12 cellular contexts compared by ENCODE assay signal in the genomic region with DNA sequence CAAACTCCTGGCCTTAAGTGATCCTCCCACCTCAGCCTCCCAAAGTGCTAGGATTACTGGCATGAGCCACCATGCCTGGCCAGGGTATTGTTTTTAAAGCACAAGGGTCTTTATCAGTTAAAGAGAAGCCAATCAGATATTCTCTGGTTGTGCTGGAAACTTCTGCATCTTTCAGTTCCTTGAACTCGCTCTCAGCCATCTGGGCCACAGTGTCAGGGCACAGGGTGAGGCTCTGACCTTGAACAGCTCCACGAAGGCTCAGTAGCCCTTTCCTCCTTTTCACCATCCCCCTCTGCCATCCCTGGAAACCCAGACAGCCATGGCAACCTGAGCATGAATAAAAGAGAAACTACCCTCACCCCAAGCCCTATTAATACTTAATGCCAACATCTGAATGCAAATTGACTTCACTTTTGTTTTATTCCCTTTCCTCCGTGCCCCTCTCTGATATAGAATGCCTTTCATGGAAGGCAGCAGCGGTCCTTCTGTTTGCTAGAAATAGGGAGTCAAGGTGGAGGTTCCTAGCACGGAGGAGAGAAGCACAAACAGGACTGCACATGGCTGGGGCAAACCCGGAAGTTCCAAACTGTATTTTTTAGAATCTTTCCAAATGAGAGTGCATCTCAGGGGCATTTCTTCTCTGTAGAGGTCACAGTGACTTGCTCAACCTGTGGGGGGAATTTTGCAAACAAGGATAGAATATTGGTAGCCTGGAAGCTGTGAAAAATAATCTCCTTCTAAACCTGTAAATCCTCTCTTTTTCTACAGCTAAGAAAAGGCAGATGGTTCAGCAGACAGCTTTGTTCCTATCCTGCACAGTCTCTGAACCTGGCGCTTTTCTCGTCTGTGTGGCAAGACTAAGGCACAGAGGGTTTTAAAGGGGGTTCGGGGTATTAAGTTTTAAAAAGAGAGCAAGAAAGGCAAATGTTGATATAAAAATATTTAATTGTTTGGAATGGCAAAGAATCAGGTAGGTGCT.
DNase-seq lines count a peak whose midpoint lies in the region; ATAC-seq and TF ChIP-seq lines count a peak whose summit lies in the region.
"Had no signal": no experiment of that assay in that cellular context is flagged by ENCODE, and none has a peak within 500 bp of the region (broad histone marks: within the 10 kb centered on the region; RNA-seq: fewer than 3 reads in every experiment).

No MANE protein-coding gene starts in this region.

- H2BK120ac ChIP-seq in H9 (ENCODE audit: low read depth, low read length, poor library complexity, severe bottlenecking), result no peak overlapping the region

- H3K18ac ChIP-seq in H9 (ENCODE audit: insufficient read length, low read depth, low read length), result no peak overlapping the region

- WGBS in H9 (ENCODE audit: extremely low coverage, insufficient read length, low lambda C conversion rate), result 100% methylated on average over 1 of the region's 9 CpGs

- H3K9me3 Mint-ChIP-seq in H9, result no peaks in the 10 kb centered on the region; a peak in 2 of 5 replicates

- H3K4me3 Mint-ChIP-seq in T-helper 17 cell, result no peak overlapping the region
- H3K4me3 Mint-ChIP-seq in H9, result no peak overlapping the region

- H3K9ac ChIP-seq in H9 (ENCODE audit: extremely low read depth, insufficient read length, low read length), result no peak overlapping the region

- no peak overlapping the region for H2BK5ac ChIP-seq in H9 (ENCODE audit: insufficient read length, low read length)

- TF ChIP-seq CTCF in H9 (conservative IDR thresholded peaks at IDR 0.05), result no peak

- no peak overlapping the region for H3K27ac ChIP-seq in H9 (ENCODE audit: insufficient read length, low read depth, low read length)
- H3K27ac ChIP-seq: ascending aorta, SJSA1 had no signal

- peaks cover 5% of the 10 kb centered on the region for H3K36me3 Mint-ChIP-seq in T-helper 17 cell (ENCODE audit: low read depth)
- H3K36me3 Mint-ChIP-seq in H9 (ENCODE audit: insufficient read depth in 1 of 3, low read depth in 3 of 3), result no peaks in the 10 kb centered on the region

- peaks cover 8% of the 10 kb centered on the region for H3K4me1 Mint-ChIP-seq in T-helper 17 cell
- H3K4me1 Mint-ChIP-seq in H9, result peaks cover 6 to 15% of the 10 kb centered on the region in 2 experiments; a peak in 3 of 4 replicates

- H3K4ac ChIP-seq in H9 (ENCODE audit: low read depth, low read length), result no peak overlapping the region

- H2BK15ac ChIP-seq in H9 (ENCODE audit: low read depth, low read length), result no peak overlapping the region

- no peaks in the 10 kb centered on the region for H3K23me2 ChIP-seq in H9 (ENCODE audit: insufficient read length, low read depth, low read length, poor library complexity, severe bottlenecking)

- H3K79me2 ChIP-seq in H9 (ENCODE audit: insufficient read depth, low read length), result no peaks in the 10 kb centered on the region

- no peaks in the 10 kb centered on the region for H3K4me1 ChIP-seq in H9 (ENCODE audit: insufficient read depth, low read length)
- H3K4me1 ChIP-seq: ascending aorta, SJSA1 had no signal

- H2AFZ ChIP-seq in H9 (ENCODE audit: low read length), result no peak overlapping the region

- peak overlapping the region; percentile 45 for H3K27ac Mint-ChIP-seq in T-helper 17 cell
- H3K27ac Mint-ChIP-seq in H9, result no peak overlapping the region

- no peak overlapping the region for H2AK5ac ChIP-seq in H9 (ENCODE audit: insufficient read length, low read length)

- H3K4me2 ChIP-seq in H9 (ENCODE audit: insufficient read depth, insufficient read length, low read length), result no peak overlapping the region

- no peaks in the 10 kb centered on the region for H3K79me1 ChIP-seq in H9 (ENCODE audit: insufficient read depth, low read depth, low read length, poor library complexity, severe bottlenecking)

- no peak overlapping the region for H3K14ac ChIP-seq in H9 (ENCODE audit: insufficient read depth, low read length)

- no peaks in the 10 kb centered on the region for H3K27me3 ChIP-seq in H9 (ENCODE audit: insufficient read depth, low read length)
- H3K27me3 ChIP-seq: ascending aorta, SJSA1 had no signal

- no peak for DNase-seq in T-helper 17 cell
- peak; percentile 19 for DNase-seq in renal cortical epithelial cell (ENCODE audit: low read depth)
- no peak for DNase-seq in H9
- DNase-seq: activated CD8-positive, alpha-beta memory T cell treated with anti-CD3 and anti-CD28 coated beads for 24 hours; erythroblast; occipital lobe had no signal

- no peak overlapping the region for H4K5ac ChIP-seq in H9 (ENCODE audit: insufficient read length, low read depth, low read length)

- no peak overlapping the region for H3K23ac ChIP-seq in H9 (ENCODE audit: insufficient read length, low read depth, low read length)

- H3K56ac ChIP-seq in H9 (ENCODE audit: insufficient read length, low read depth, low read length), result no peak overlapping the region

- H3T11ph ChIP-seq in H9 (ENCODE audit: low read length), result no peak overlapping the region

- H2BK20ac ChIP-seq in H9 (ENCODE audit: low read depth, low read length, poor library complexity, severe bottlenecking), result no peak overlapping the region

- ATAC-seq in GM18867 (IDR thresholded peaks at IDR 0.05; ENCODE audit: unreplicated experiment), result peak; percentile 51
- peak; percentile 64 for ATAC-seq in HG03108 (IDR thresholded peaks at IDR 0.05; ENCODE audit: unreplicated experiment)
- ATAC-seq in T-helper 17 cell, result no peak
- ATAC-seq in GM19328 (IDR thresholded peaks at IDR 0.05; ENCODE audit: unreplicated experiment), result no peak
- ATAC-seq in HG02884 (IDR thresholded peaks at IDR 0.05; ENCODE audit: unreplicated experiment), result no peak

- H3K27me3 Mint-ChIP-seq in T-helper 17 cell, result peaks cover 33% of the 10 kb centered on the region
- peaks cover 5% of the 10 kb centered on the region for H3K27me3 Mint-ChIP-seq in H9 (ENCODE audit: low read depth)

- no peak overlapping the region for H4K8ac ChIP-seq in H9 (replicated peaks; ENCODE audit: insufficient read length, low read depth, low read length)

- no peak overlapping the region for H2BK12ac ChIP-seq in H9 (ENCODE audit: insufficient read length, low read depth, low read length)

- H4K91ac ChIP-seq in H9 (ENCODE audit: insufficient read length, low read depth, low read length), result no peak overlapping the region

- H3K9me3 ChIP-seq in T-helper 17 cell (ENCODE audit: control insufficient read depth, low read length, poor library complexity, severe bottlenecking) (no peaks in the 10 kb centered on the region), H9 (ENCODE audit: control insufficient read depth, low read depth, low read length) (no peaks in the 10 kb centered on the region)
- H3K9me3 ChIP-seq: ascending aorta, SJSA1 had no signal

- no peaks in the 10 kb centered on the region for H4K20me1 ChIP-seq in H9 (ENCODE audit: control insufficient read depth, insufficient read depth, insufficient read length)

Comparison
In these comparisons a context has a peak if more than half of its experiments do, and no peak if none do; other contexts are left out.
1. ATAC-seq: peak in GM18867 (single experiment) and HG03108 (single experiment); none in T-helper 17 cell (single experiment), GM19328 (single experiment) and HG02884 (single experiment).